ENCODE assay signal across 11 cellular contexts in genomic region chr2:209426432-209426831, GRCh38. TPM values are rescaled to one million over a fixed set of nuclear protein-coding genes. Genes with fewer than 3 reads are reported as not detected.
A peak's percentile ranks its signal among the peaks of the same experiment; 100 is the strongest.
DNase-seq lines count a peak whose midpoint lies in the region; ATAC-seq, FAIRE-seq and TF ChIP-seq lines count a peak whose summit lies in the region.
"Had no signal": no experiment of that assay in that cellular context is flagged by ENCODE, and none has a peak within 500 bp of the region (broad histone marks: within the 10 kb centered on the region; RNA-seq: fewer than 3 reads in every experiment).

No MANE protein-coding gene starts in this region.

- H3K36me3 ChIP-seq in WERI-Rb-1: no peaks in the 10 kb centered on the region

- no peak for FAIRE-seq in RCC 7860 (lab: Jason Lieb, UNC)
- FAIRE-seq: colon had no signal

- H3K9me3 ChIP-seq in WERI-Rb-1 (ENCODE audit: severe bottlenecking): no peaks in the 10 kb centered on the region

- no peaks in the 10 kb centered on the region for H3K9me3 Mint-ChIP-seq in stimulated activated naive CD8-positive, alpha-beta T cell treated with anti-CD3 and anti-CD28 coated beads, Interleukin-15, amount 100 ng/mL, for 72 hours

- in situ Hi-C loops in Caki2 (cut with HindIII; ENCODE audit: low pct_unique_long_range_greater_than_20kb, low sequenced_read_pairs): no loop called here

- no peak for ATAC-seq in HG02973 (IDR thresholded peaks at IDR 0.05; ENCODE audit: unreplicated experiment)
- ATAC-seq in stimulated activated naive CD8-positive, alpha-beta T cell treated with anti-CD3 and anti-CD28 coated beads, Interleukin-15, amount 100 ng/mL, for 72 hours: no peak

- H3K4me3 Mint-ChIP-seq in stimulated activated naive CD8-positive, alpha-beta T cell treated with anti-CD3 and anti-CD28 coated beads, Interleukin-15, amount 100 ng/mL, for 72 hours: no peak overlapping the region

- peaks cover 13% of the 10 kb centered on the region for H3K4me1 Mint-ChIP-seq in stimulated activated naive CD8-positive, alpha-beta T cell treated with anti-CD3 and anti-CD28 coated beads, Interleukin-15, amount 100 ng/mL, for 72 hours

- DNase-seq in Caki2 (ENCODE audit: low read depth) (peak; percentile 92), NCI-H2029 (lab: John Stamatoyannopoulos, UW) (peak; percentile 89), iPS-NIHi11 (ENCODE audit: low spot score) (peak; percentile 37), RCC 7860 (ENCODE audit: low spot score) (no peak), WERI-Rb-1 (no peak)
- no peak for DNase-seq in stimulated activated naive CD8-positive, alpha-beta T cell treated with anti-CD3 and anti-CD28 coated beads, Interleukin-15, amount 100 ng/mL, for 72 hours
- DNase-seq: activated CD4-positive, alpha-beta T cell treated with anti-CD3 and anti-CD28 coated beads, Interleukin-2, amount 50 U/mL, for 1 hour; midbrain had no signal

- peak overlapping the region; percentile 69 for H3K27ac ChIP-seq in VCaP
- H3K27ac ChIP-seq in WERI-Rb-1: no peak overlapping the region

- H3K27me3 Mint-ChIP-seq in stimulated activated naive CD8-positive, alpha-beta T cell treated with anti-CD3 and anti-CD28 coated beads, Interleukin-15, amount 100 ng/mL, for 72 hours: peaks cover 53% of the 10 kb centered on the region

- H3K27ac Mint-ChIP-seq in stimulated activated naive CD8-positive, alpha-beta T cell treated with anti-CD3 and anti-CD28 coated beads, Interleukin-15, amount 100 ng/mL, for 72 hours: no peak overlapping the region

- no peaks in the 10 kb centered on the region for H3K27me3 ChIP-seq in WERI-Rb-1 (ENCODE audit: insufficient read depth, low read depth, severe bottlenecking)

- TF ChIP-seq CTCF in VCaP (conservative IDR thresholded peaks at IDR 0.05) (no peak), WERI-Rb-1 (IDR thresholded peaks at IDR 0.05; ENCODE audit: low read depth, low read length) (no peak)

- no peak overlapping the region for H3K4me3 ChIP-seq in WERI-Rb-1 (ENCODE audit: low read depth, low read length)

RNA-seq across cellular contexts. Expression of gene MAP2, which starts 2.6 kb away (rescaled TPM):
- total RNA-seq in Caki2 (2014; rRNA removed; shearing (Covaris generic); ENCODE audit: low replicate concordance): 50.1 and 82.0 TPM in 2 replicates

Comparison
In these comparisons a context has a peak if more than half of its experiments do, and no peak if none do; other contexts are left out.
1. DNase-seq: peak in Caki2 (single experiment), NCI-H2029 (single experiment) and iPS-NIHi11 (single experiment); none in RCC 7860 (single experiment), WERI-Rb-1 (single experiment) and stimulated activated naive CD8-positive, alpha-beta T cell treated with anti-CD3 and anti-CD28 coated beads, Interleukin-15, amount 100 ng/mL, for 72 hours (0 of 2).